ENCODE assay signal across 17 cellular contexts in genomic region chr2:11940799-11941198, GRCh38.
DNase-seq lines count a peak whose midpoint lies in the region; ATAC-seq and TF ChIP-seq lines count a peak whose summit lies in the region.
"Had no signal": no experiment of that assay in that cellular context is flagged by ENCODE, and none has a peak within 500 bp of the region (broad histone marks: within the 10 kb centered on the region; RNA-seq: fewer than 3 reads in every experiment).

No MANE protein-coding gene starts in this region.

- no peak overlapping the region for H3K4me3 ChIP-seq in neural cell (ENCODE audit: low read length)
- H3K4me3 ChIP-seq: BLaER1 had no signal

- no peaks in the 10 kb centered on the region for H3F3A ChIP-seq in neural cell (ENCODE audit: insufficient read depth, low read length, poor library complexity, severe bottlenecking)

- DNase-seq in OCI-M1 (lab: John Stamatoyannopoulos, UW), result peak; percentile 56
- DNase-seq in erythroblast (lab: John Stamatoyannopoulos, UW), result peak; percentile 54 to 62
- DNase-seq: 8988T; ACHN; BE2C; C1 segment of cervical spinal cord; Caco-2; Calu3; CD4-positive, alpha-beta memory T cell; CD4-positive, CD25-positive, alpha-beta regulatory T cell; DMS79 treated with DMSO at 0.1 percent for 48 hours; GF-D8 had no signal

- ATAC-seq in GM21447 (IDR thresholded peaks at IDR 0.05; ENCODE audit: unreplicated experiment), result no peak
- no peak for ATAC-seq in HG03571 (IDR thresholded peaks at IDR 0.05; ENCODE audit: unreplicated experiment)
- ATAC-seq in GM21825 (IDR thresholded peaks at IDR 0.05; ENCODE audit: unreplicated experiment), result no peak

- H3K27me3 ChIP-seq in neural cell (ENCODE audit: insufficient read depth, low read depth, low read length), result no peaks in the 10 kb centered on the region
- H3K27me3 ChIP-seq: BE2C, BLaER1 had no signal

- TF ChIP-seq POLR2A in erythroblast (IDR thresholded peaks at IDR 0.05; ENCODE audit: low read length), result no peak

- no peak for TF ChIP-seq RAD21 in neural cell (conservative IDR thresholded peaks at IDR 0.05)

- no peaks in the 10 kb centered on the region for H4K20me1 ChIP-seq in neural cell (ENCODE audit: insufficient read depth)
- H4K20me1 ChIP-seq: BLaER1 had no signal

- no peaks in the 10 kb centered on the region for H3K9me3 ChIP-seq in neural cell (ENCODE audit: low read length)
- H3K9me3 ChIP-seq: BE2C, Caco-2 had no signal

- no peaks in the 10 kb centered on the region for H3K36me3 ChIP-seq in neural cell (ENCODE audit: insufficient read depth, low read length)
- H3K36me3 ChIP-seq: BE2C, BLaER1 had no signal

- no peak overlapping the region for H2AFZ ChIP-seq in neural cell (ENCODE audit: low read depth, low read length)

- no peak for TF ChIP-seq CTCF in neural cell (IDR thresholded peaks at IDR 0.05; ENCODE audit: poor library complexity, severe bottlenecking)

- no peak overlapping the region for H3K4me2 ChIP-seq in neural cell (ENCODE audit: low read length)
- H3K4me2 ChIP-seq: BLaER1 had no signal

- no peak overlapping the region for H3K9ac ChIP-seq in neural cell (ENCODE audit: low read length)
- H3K9ac ChIP-seq: BLaER1 had no signal

- no peaks in the 10 kb centered on the region for H3K79me2 ChIP-seq in neural cell (replicated peaks; ENCODE audit: insufficient read depth, low read length)

- no peaks in the 10 kb centered on the region for H3K9me2 ChIP-seq in neural cell (ENCODE audit: insufficient read depth, low read length)

- H3K27ac ChIP-seq in neural cell (ENCODE audit: low read length), result peak overlapping the region; percentile 71
- H3K27ac ChIP-seq: BLaER1 had no signal

- TF ChIP-seq EP300 in neural cell (conservative IDR thresholded peaks at IDR 0.05; ENCODE audit: poor library complexity, severe bottlenecking), result no peak

TF ChIP-seq in neural cell, 6 proteins besides CTCF, POLR2A, EP300 and RAD21:
- TF ChIP-seq SMC3 (conservative IDR thresholded peaks at IDR 0.05; ENCODE audit: poor library complexity) (no peak), TAF1 (IDR thresholded peaks at IDR 0.05; ENCODE audit: low read depth) (no peak), POLR2AphosphoS5 (IDR thresholded peaks at IDR 0.05) (no peak), EZH2 (IDR thresholded peaks at IDR 0.05; ENCODE audit: borderline replicate concordance, insufficient read depth, low read length, poor library complexity, severe bottlenecking) (no peak), MXI1 (conservative IDR thresholded peaks at IDR 0.05; ENCODE audit: poor library complexity, severe bottlenecking) (no peak)
- TF ChIP-seq, protein P1, sequence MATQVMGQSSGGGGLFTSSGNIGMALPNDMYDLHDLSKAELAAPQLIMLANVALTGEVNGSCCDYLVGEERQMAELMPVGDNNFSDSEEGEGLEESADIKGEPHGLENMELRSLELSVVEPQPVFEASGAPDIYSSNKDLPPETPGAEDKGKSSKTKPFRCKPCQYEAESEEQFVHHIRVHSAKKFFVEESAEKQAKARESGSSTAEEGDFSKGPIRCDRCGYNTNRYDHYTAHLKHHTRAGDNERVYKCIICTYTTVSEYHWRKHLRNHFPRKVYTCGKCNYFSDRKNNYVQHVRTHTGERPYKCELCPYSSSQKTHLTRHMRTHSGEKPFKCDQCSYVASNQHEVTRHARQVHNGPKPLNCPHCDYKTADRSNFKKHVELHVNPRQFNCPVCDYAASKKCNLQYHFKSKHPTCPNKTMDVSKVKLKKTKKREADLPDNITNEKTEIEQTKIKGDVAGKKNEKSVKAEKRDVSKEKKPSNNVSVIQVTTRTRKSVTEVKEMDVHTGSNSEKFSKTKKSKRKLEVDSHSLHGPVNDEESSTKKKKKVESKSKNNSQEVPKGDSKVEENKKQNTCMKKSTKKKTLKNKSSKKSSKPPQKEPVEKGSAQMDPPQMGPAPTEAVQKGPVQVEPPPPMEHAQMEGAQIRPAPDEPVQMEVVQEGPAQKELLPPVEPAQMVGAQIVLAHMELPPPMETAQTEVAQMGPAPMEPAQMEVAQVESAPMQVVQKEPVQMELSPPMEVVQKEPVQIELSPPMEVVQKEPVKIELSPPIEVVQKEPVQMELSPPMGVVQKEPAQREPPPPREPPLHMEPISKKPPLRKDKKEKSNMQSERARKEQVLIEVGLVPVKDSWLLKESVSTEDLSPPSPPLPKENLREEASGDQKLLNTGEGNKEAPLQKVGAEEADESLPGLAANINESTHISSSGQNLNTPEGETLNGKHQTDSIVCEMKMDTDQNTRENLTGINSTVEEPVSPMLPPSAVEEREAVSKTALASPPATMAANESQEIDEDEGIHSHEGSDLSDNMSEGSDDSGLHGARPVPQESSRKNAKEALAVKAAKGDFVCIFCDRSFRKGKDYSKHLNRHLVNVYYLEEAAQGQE (IDR thresholded peaks at IDR 0.05; ENCODE audit: borderline replicate concordance), result no peak
